ENCODE assay signal across 8 cellular contexts in the genomic region with DNA sequence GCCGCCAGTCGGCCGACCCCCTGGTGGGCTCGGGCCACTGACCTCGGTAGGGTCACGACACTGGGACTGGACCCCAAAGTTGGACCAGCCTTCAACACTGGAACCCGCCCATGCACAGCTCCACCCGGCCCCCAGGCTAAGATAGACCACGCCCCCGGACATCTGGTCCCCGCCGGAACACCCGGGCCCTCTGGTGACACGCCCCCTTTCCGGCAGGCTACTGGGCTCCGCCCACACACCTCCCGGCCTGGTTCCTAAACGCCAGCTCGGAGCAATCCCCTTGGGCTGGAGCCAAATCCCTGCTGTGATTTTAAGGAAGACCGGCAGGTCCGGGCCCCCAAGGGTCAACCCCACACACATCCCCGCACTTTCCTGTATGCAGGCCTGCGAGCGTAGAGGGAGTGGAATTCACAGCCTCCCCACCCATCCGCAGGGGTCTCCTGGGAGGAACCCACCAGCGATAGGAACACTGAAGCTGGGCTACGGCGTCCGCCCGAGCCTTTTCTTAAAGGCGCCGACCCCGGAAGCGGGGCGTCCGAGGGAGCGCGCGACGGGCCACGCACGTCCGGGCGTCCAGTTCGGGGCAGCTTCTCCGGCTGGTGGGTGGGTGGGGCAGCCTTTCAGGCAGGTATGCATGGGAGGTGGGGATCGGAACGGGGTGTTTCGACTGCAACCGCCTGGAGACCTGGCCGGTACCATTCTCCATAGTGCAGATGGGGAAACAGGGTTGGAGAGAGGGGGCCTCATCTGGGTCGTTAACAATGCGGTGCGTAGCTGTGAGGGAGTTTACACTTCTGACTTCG. TPM values are rescaled to one million over a fixed set of nuclear protein-coding genes. Genes with fewer than 3 reads are reported as not detected.
DNase-seq lines count a peak whose midpoint lies in the region; ATAC-seq and TF ChIP-seq lines count a peak whose summit lies in the region.

Gene HEMK1, plus strand, starts transcription at position 576 of the 803 bp plus-strand sequence. CDS start 1,583 bp downstream, outside the sequence.

- peak within 1 kb of the TSS; percentile 81 for H3K27ac ChIP-seq in urinary bladder (ENCODE audit: low read depth)

- WGBS in urinary bladder: under 1% methylated on average over 55 of the region's 55 CpGs

- intact Hi-C loops in left cardiac atrium (cut with DNase I): no loop called here

- H3K4me3 Mint-ChIP-seq in T-helper 17 cell: peak within 1 kb of the TSS; percentile 94
- H3K4me3 Mint-ChIP-seq in progenitor cell of endocrine pancreas (ENCODE audit: low read depth): peak within 1 kb of the TSS; percentile 97

- no peaks in the 10 kb centered on the region for H3K9me3 Mint-ChIP-seq in progenitor cell of endocrine pancreas (ENCODE audit: low read depth)

- peak; percentile 67 for ATAC-seq in HG02852 (IDR thresholded peaks at IDR 0.05; ENCODE audit: unreplicated experiment)
- peak; percentile 69 for ATAC-seq in T-helper 17 cell
- ATAC-seq in left cardiac atrium: peak; percentile 89 to 90

- no peaks in the 10 kb centered on the region for H3K9me3 ChIP-seq in T-helper 17 cell (ENCODE audit: control insufficient read depth, low read length, poor library complexity, severe bottlenecking)

- H3K27ac Mint-ChIP-seq in T-helper 17 cell: peak within 1 kb of the TSS; percentile 92
- peak within 1 kb of the TSS; percentile 99 for H3K27ac Mint-ChIP-seq in progenitor cell of endocrine pancreas

- H3K27me3 Mint-ChIP-seq in T-helper 17 cell (no peaks in the 10 kb centered on the region), progenitor cell of endocrine pancreas (peaks cover 7% of the 10 kb centered on the region)

- in situ Hi-C loops in GM13976 (cut with MboI; ENCODE audit: low sequenced_read_pairs, unreplicated experiment): no loop called here

- H3K4me1 Mint-ChIP-seq in T-helper 17 cell (peaks cover 54% of the 10 kb centered on the region), progenitor cell of endocrine pancreas (ENCODE audit: low read depth) (peaks cover 7% of the 10 kb centered on the region)

- peak; percentile 99 for DNase-seq in GM13976 (ENCODE audit: low spot score)
- DNase-seq in NCI-H146 (lab: John Stamatoyannopoulos, UW): peak; percentile 91
- peak; percentile 82 to 88 (median 87) for DNase-seq in T-helper 17 cell
- DNase-seq in amygdala (lab: John Stamatoyannopoulos, UW): peak; percentile 78 to 99 (median 94)
- DNase-seq in left cardiac atrium: peak; percentile 99
- DNase-seq in progenitor cell of endocrine pancreas (ENCODE audit: low spot score, unreplicated experiment): peak; percentile 87

- H3K36me3 ChIP-seq in urinary bladder (ENCODE audit: insufficient read depth): no peaks in the 10 kb centered on the region

- H3K4me1 ChIP-seq in urinary bladder (ENCODE audit: insufficient read depth): no peaks in the 10 kb centered on the region

- H3K36me3 Mint-ChIP-seq in T-helper 17 cell (ENCODE audit: low read depth): no peaks in the 10 kb centered on the region
- H3K36me3 Mint-ChIP-seq in progenitor cell of endocrine pancreas (ENCODE audit: insufficient read depth): no peaks in the 10 kb centered on the region

- TF ChIP-seq CTCF in GM13976 (IDR thresholded peaks at IDR 0.05; ENCODE audit: borderline replicate concordance, control extremely low read depth, extremely low read depth, insufficient read depth, missing control alignments) (no peak), progenitor cell of endocrine pancreas (IDR thresholded peaks at IDR 0.05; ENCODE audit: unreplicated experiment) (no peak)

- peak within 1 kb of the TSS; percentile 58 for H3K4me3 ChIP-seq in urinary bladder (ENCODE audit: low read depth, low read length)

RNA-seq across cellular contexts. Expression of gene HEMK1, which starts in this region (rescaled TPM):
- 10 to 100 TPM; 22.7 to 25.1 TPM for total RNA-seq in T-helper 17 cell
- 10 to 100 TPM; 11.8 to 19.7 TPM for total RNA-seq in left cardiac atrium
- total RNA-seq in progenitor cell of endocrine pancreas: 23.0 and 23.7 TPM in 2 replicates
- 15.0 TPM for total RNA-seq in urinary bladder
- 17.6 TPM for polyA plus RNA-seq in urinary bladder

Comparison
In these comparisons a context has a peak if more than half of its experiments do, and no peak if none do; other contexts are left out.
1. Peak in every context shown above with its lines: DNase-seq, ATAC-seq, H3K4me3 ChIP-seq and H3K27ac ChIP-seq.